Comparison of ENCODE assay signal across 8 cellular contexts in the genomic region with DNA sequence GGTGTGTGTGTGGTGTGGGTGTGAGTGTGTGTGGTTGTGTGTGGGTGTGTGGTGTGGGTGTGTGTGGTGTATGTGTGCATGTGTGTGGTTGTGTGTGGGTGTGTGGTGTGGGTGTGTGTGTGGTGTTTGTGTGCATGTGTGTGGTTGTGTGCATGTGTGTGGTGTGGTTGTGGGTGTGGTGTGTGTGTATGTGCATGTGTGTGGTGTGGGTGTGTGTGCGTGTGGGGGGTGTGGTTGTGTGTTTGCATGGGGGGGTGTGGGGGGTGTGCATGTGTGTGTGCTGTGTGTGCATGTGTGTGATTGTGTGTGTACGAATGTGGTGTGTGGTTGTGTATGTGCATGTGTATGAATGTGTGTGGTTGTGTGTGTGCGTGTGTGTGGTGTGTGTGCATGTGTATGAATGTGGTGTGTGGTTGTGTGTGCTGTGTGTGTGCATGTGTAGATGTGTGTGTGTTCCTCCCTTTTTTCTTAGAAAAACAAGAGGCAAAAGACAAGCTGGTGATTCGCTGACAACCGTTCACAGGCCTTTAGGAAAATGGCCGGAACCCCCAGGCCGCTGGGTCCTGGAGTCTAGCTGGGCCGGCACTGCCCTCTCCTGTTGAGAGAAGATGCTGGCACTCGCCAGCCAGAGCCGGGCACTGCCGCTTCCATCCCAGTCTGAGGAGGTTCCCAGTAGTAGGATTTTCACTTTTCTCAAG. TPM values are rescaled to one million over a fixed set of nuclear protein-coding genes. Genes with fewer than 3 reads are reported as not detected.
DNase-seq lines count a peak whose midpoint lies in the region; ATAC-seq and TF ChIP-seq lines count a peak whose summit lies in the region.

No MANE protein-coding gene starts in this region.

- TF ChIP-seq POLR2A in lower leg skin (IDR thresholded peaks at IDR 0.05) = no peak

- peak; percentile 65 to 88 (median 82) for ATAC-seq in heart right ventricle
- peak; percentile 87 for ATAC-seq in sciatic nerve
- no peak for ATAC-seq in GM21526 (IDR thresholded peaks at IDR 0.05; ENCODE audit: low FRiP score, unreplicated experiment)
- no peak for ATAC-seq in GM21528 (IDR thresholded peaks at IDR 0.05; ENCODE audit: low FRiP score, unreplicated experiment)

- H3K27ac ChIP-seq in heart right ventricle = no peak overlapping the region

- peak; percentile 65 for DNase-seq in HK-2 (ENCODE audit: unreplicated experiment)
- DNase-seq in adipocyte (ENCODE audit: low read depth) = peak; percentile 84
- peak; percentile 58 to 65 for DNase-seq in heart right ventricle
- peak; percentile 83 for DNase-seq in sciatic nerve (ENCODE audit: low spot score)
- no peak for DNase-seq in lower leg skin (ENCODE audit: low spot score in 2 of 2)
- DNase-seq in CD1c-positive myeloid dendritic cell (ENCODE audit: extremely low spot score) = no peak

- peak overlapping the region; percentile 37 for H3K9ac ChIP-seq in adipocyte (ENCODE audit: low read length)

- H3K27me3 ChIP-seq in adipocyte (replicated peaks; ENCODE audit: control insufficient read depth, insufficient read depth, low read length) (peaks cover 3% of the 10 kb centered on the region), heart right ventricle (no peaks in the 10 kb centered on the region)

- intact Hi-C loops in heart right ventricle (cut with DNase I) (loop anchor here in 9 of 10 donors (1.0 to 10.0 kb wide), 9 partner anchors 58 to 533 kb away; partner anchors contain the start of gene PRDM16 (in 3 of the 9)), sciatic nerve (cut with DNase I) (loop anchor here (5.0 to 10.0 kb wide), 4 partner anchors 125 to 585 kb away; no protein-coding TSS in a partner anchor), lower leg skin (cut with DNase I; ENCODE audit: low total_unique reads) (no loop called here)

- H3K9me3 ChIP-seq in adipocyte (ENCODE audit: control insufficient read depth, low read length) (no peaks in the 10 kb centered on the region), heart right ventricle (no peaks in the 10 kb centered on the region)

- H3K36me3 ChIP-seq in adipocyte (ENCODE audit: control insufficient read depth, insufficient read depth, low read length, severe bottlenecking) (no peaks in the 10 kb centered on the region), heart right ventricle (peaks cover 0 to 22% (median 0%) of the 10 kb centered on the region in 9 donors)

- 39 to 44% methylated on average over 11 of the region's 11 CpGs for WGBS in heart right ventricle, 2 donors
- 41 to 45% methylated on average over 11 of the region's 11 CpGs for WGBS in lower leg skin, 2 donors

- H3K4me1 ChIP-seq in adipocyte (ENCODE audit: control insufficient read depth, insufficient read depth, low read length) (peaks cover 4% of the 10 kb centered on the region), heart right ventricle (peaks cover 2 to 26% (median 5%) of the 10 kb centered on the region in 9 donors)

- H3K4me3 ChIP-seq in adipocyte (ENCODE audit: low read length) = no peak overlapping the region
- H3K4me3 ChIP-seq in heart right ventricle = no peak overlapping the region
- no peak overlapping the region for H3K4me3 ChIP-seq in lower leg skin (ENCODE audit: low read depth, poor library complexity, severe bottlenecking)

- TF ChIP-seq CTCF in heart right ventricle (IDR thresholded peaks at IDR 0.05) = peak; percentile 54 to 80 (median 75)
- TF ChIP-seq CTCF in lower leg skin (IDR thresholded peaks at IDR 0.05) = no peak

RNA-seq across cellular contexts. Expression of gene ARHGEF16, which starts 44.6 kb away (rescaled TPM):
- total RNA-seq in heart right ventricle (1 to 10 TPM in 1 of 10 donors, under 1 TPM in 9; 0.17 to 1.1 (median 0.35) TPM), sciatic nerve (20.6 TPM), lower leg skin (10 to 100 TPM in 2 of 4 donors, 1 to 10 TPM in 2; 7.9 to 11.5 (median 9.8) TPM)
- polyA plus RNA-seq in heart right ventricle = 1 to 10 TPM in 1 of 2 donors, under 1 TPM in 1; 0.62 to 1.1 TPM

Comparison
In these comparisons a context has a peak if more than half of its experiments do, and no peak if none do; other contexts are left out.
1. DNase-seq: peak in HK-2 (single experiment), adipocyte (single experiment), heart right ventricle (2 of 2) and sciatic nerve (single experiment); none in lower leg skin (0 of 2) and CD1c-positive myeloid dendritic cell (single experiment).
2. ATAC-seq: peak in heart right ventricle (8 of 8) and sciatic nerve (single experiment); none in GM21526 (single experiment) and GM21528 (single experiment).
3. CTCF ChIP-seq: peak in heart right ventricle (9 of 9); none in lower leg skin (0 of 3).
4. RNA of gene ARHGEF16, which starts 44.6 kb away (total RNA-seq): 20.6 TPM in sciatic nerve (single experiment) and 7.9 to 11.5 TPM in lower leg skin; 0.17 to 1.1 TPM in heart right ventricle; every median in the first group is over 4 times any median in the second.